Comparison of ENCODE assay signal across 8 cellular contexts in genomic region chr10:104232613-104233102, GRCh38. TPM values are rescaled to one million over a fixed set of nuclear protein-coding genes. Genes with fewer than 3 reads are reported as not detected.
DNase-seq lines count a peak whose midpoint lies in the region; ATAC-seq, FAIRE-seq and TF ChIP-seq lines count a peak whose summit lies in the region.

No MANE protein-coding gene starts in this region.

- no peaks in the 10 kb centered on the region for H3K27me3 ChIP-seq in thoracic aorta (replicated peaks; ENCODE audit: insufficient read depth)

- H3K27ac ChIP-seq in HEK293 (ENCODE audit: extremely low read depth, low read depth, low read length) (no peak overlapping the region; the same call in 1 of the 2 replicates), kidney (ENCODE audit: low read depth in 2 of 2, low read length in 2 of 2) (no peak overlapping the region), thoracic aorta (no peak overlapping the region)

- peaks cover 4% of the 10 kb centered on the region for H3K9me3 Mint-ChIP-seq in activated naive CD8-positive, alpha-beta T cell (ENCODE audit: low read depth)

- H3K4me3 ChIP-seq in AG10803 (ENCODE audit: low read length) (peak overlapping the region; percentile 89), HEK293 (ENCODE audit: low read depth, low read length) (peak overlapping the region; percentile 56), kidney (ENCODE audit: low read length in 2 of 2) (peak overlapping the region; percentile 89 to 91), thoracic aorta (peak overlapping the region; percentile 75)

- H3K4me1 ChIP-seq in HEK293 (ENCODE audit: control insufficient read depth, insufficient read depth, low read length) (no peaks in the 10 kb centered on the region), kidney (ENCODE audit: control insufficient read depth in 1 of 2, insufficient read depth in 1 of 2, low read depth in 1 of 2, low read length in 2 of 2) (peaks cover 0 to 4% of the 10 kb centered on the region in 2 donors), thoracic aorta (ENCODE audit: control insufficient read depth in 1 of 2, low read depth in 2 of 2) (peaks cover 5 to 6% of the 10 kb centered on the region in 2 donors)

- H3K4me1 Mint-ChIP-seq in activated naive CD8-positive, alpha-beta T cell (ENCODE audit: low read depth) = peaks cover 11% of the 10 kb centered on the region

- no peak overlapping the region for H3K27ac Mint-ChIP-seq in activated naive CD8-positive, alpha-beta T cell

- peak; percentile 49 for ATAC-seq in thoracic aorta (ENCODE audit: insufficient number of reproducible peaks, low FRiP score, low read depth)

- no peak for TF ChIP-seq CTCF in AG10803 (conservative IDR thresholded peaks at IDR 0.05; ENCODE audit: low read length)
- TF ChIP-seq CTCF in HEK293 (tag by site-specific recombination; IDR thresholded peaks at IDR 0.05) = no peak
- TF ChIP-seq CTCF in kidney (IDR thresholded peaks at IDR 0.05; ENCODE audit: borderline replicate concordance, extremely low read depth, insufficient read depth) = no peak
- TF ChIP-seq CTCF in thoracic aorta (IDR thresholded peaks at IDR 0.05) = no peak
- no peak for TF ChIP-seq CTCF in GM13976 (IDR thresholded peaks at IDR 0.05; ENCODE audit: borderline replicate concordance, control extremely low read depth, extremely low read depth, insufficient read depth, missing control alignments)

- in situ Hi-C loops in GM13976 (cut with MboI; ENCODE audit: low sequenced_read_pairs, unreplicated experiment) = no loop called here

- H3K27me3 Mint-ChIP-seq in activated naive CD8-positive, alpha-beta T cell = peaks cover 5% of the 10 kb centered on the region

- peak overlapping the region; percentile 88 for H3K4me3 Mint-ChIP-seq in activated naive CD8-positive, alpha-beta T cell

- CTCF ChIA-PET in HEK293 (lab: Yijun Ruan, JAX) = interaction anchor here (0.8 to 2.2 kb wide), 6 partner anchors 11 to 347 kb away, joined by 3 to 9 read pairs (median 3); partner anchors contain the start of gene GSTO1

- intact Hi-C loops in kidney (cut with DNase I) = no loop called here

- H3K9me3 ChIP-seq in HEK293 (ENCODE audit: control insufficient read depth, insufficient read depth, low read depth, low read length) = no peaks in the 10 kb centered on the region
- H3K9me3 ChIP-seq in kidney (ENCODE audit: control insufficient read depth in 1 of 2, low read length in 2 of 2) = peaks cover 0 to 4% of the 10 kb centered on the region in 2 donors
- H3K9me3 ChIP-seq in thoracic aorta = no peaks in the 10 kb centered on the region

- no peaks in the 10 kb centered on the region for H3K36me3 Mint-ChIP-seq in activated naive CD8-positive, alpha-beta T cell

- peak overlapping the region in 1 of 2 donors; percentile 74 for H3K9ac ChIP-seq in kidney (ENCODE audit: low read length in 2 of 2)

- FAIRE-seq in kidney (lab: Jason Lieb, UNC) = no peak

- DNase-seq in AG10803 (ENCODE audit: low read depth) (no peak), kidney (peak; percentile 63), thoracic aorta (ENCODE audit: low spot score) (no peak), GM13976 (ENCODE audit: low spot score) (no peak), NCI-H510A (lab: John Stamatoyannopoulos, UW) (no peak)
- DNase-seq in stimulated activated CD4-positive, alpha-beta T cell treated with anti-CD3 and anti-CD28 coated beads, Interleukin-4, amount 100 ng/mL, for 24 hours = no peak

- POLR2A ChIA-PET in HEK293 (lab: Yijun Ruan, JAX) = interaction anchor here (0.9 to 1.7 kb wide), 2 partner anchors 20 to 22 kb away, joined by 3 to 16 read pairs; partner anchors contain the start of gene GSTO1

- H3K36me3 ChIP-seq in HEK293 (ENCODE audit: control insufficient read depth in 2 of 2, insufficient read depth in 1 of 2, low read length in 2 of 2) (no peaks in the 10 kb centered on the region), kidney (ENCODE audit: control insufficient read depth in 1 of 2, insufficient read depth in 2 of 2, low read length in 2 of 2) (no peaks in the 10 kb centered on the region), thoracic aorta (no peaks in the 10 kb centered on the region)

TF ChIP-seq in HEK293, 187 proteins besides CTCF, POLR2A, EP300 and RAD21:
- TF ChIP-seq ZNF423 (tag by site-specific recombination; IDR thresholded peaks at IDR 0.05) (no peak), ZBTB48 (tag by site-specific recombination; IDR thresholded peaks at IDR 0.05) (no peak), RBAK (tag by site-specific recombination; IDR thresholded peaks at IDR 0.05) (no peak), ZNF449 (tag by site-specific recombination; IDR thresholded peaks at IDR 0.05) (peak; percentile 61), ZNF2 (tag by site-specific recombination; IDR thresholded peaks at IDR 0.05) (no peak), ZNF660 (tag by site-specific recombination; IDR thresholded peaks at IDR 0.05) (no peak), ZBTB8A (tag by site-specific recombination; IDR thresholded peaks at IDR 0.05) (no peak), ZNF324 (tag by site-specific recombination; IDR thresholded peaks at IDR 0.05) (no peak), ZNF580 (tag by site-specific recombination; IDR thresholded peaks at IDR 0.05) (no peak), ZNF654 (tag by site-specific recombination; IDR thresholded peaks at IDR 0.05; ENCODE audit: low read depth) (no peak), ZNF473 (tag by site-specific recombination; IDR thresholded peaks at IDR 0.05) (no peak), ZBTB11 (tag by site-specific recombination; conservative IDR thresholded peaks at IDR 0.05; ENCODE audit: low read depth) (no peak), ZNF513 (tag by site-specific recombination; IDR thresholded peaks at IDR 0.05) (no peak), ZNF274 (IDR thresholded peaks at IDR 0.05; ENCODE audit: low read length) (no peak), ZNF274 (tag by site-specific recombination; IDR thresholded peaks at IDR 0.05; ENCODE audit: borderline replicate concordance) (no peak), KLF9 (tag by site-specific recombination; IDR thresholded peaks at IDR 0.05; ENCODE audit: low read depth) (no peak), OSR2 (tag by site-specific recombination; IDR thresholded peaks at IDR 0.05) (peak; percentile 1; the same call in 1 of the 2 replicates)

RNA-seq across cellular contexts. Expression of gene CFAP43, which starts 0.5 kb away (rescaled TPM):
- total RNA-seq in kidney (7.2 TPM), thoracic aorta (under 1 TPM in 1 of 2 donors, not detected in 1; 0.85 TPM)
- 3.1 TPM for polyA plus RNA-seq in kidney (ENCODE audit: insufficient read depth, low read depth, low replicate concordance)

RNA-seq across cellular contexts. Expression of gene GSTO1, which starts 22.0 kb away (rescaled TPM):
- total RNA-seq in kidney = 83.7 TPM
- polyA plus RNA-seq in kidney (ENCODE audit: insufficient read depth, low read depth, low replicate concordance) = 263 TPM
- total RNA-seq in thoracic aorta = 10 to 100 TPM; 68.5 to 96.4 TPM

RNA-seq across cellular contexts. Expression of gene GSTO2, which starts 36.3 kb away (rescaled TPM):
- total RNA-seq in kidney (22.3 TPM), thoracic aorta (1 to 10 TPM; 2.8 to 3.0 TPM)
- 56.7 TPM for polyA plus RNA-seq in kidney (ENCODE audit: insufficient read depth, low read depth, low replicate concordance)
